7 cellular contexts compared by ENCODE assay signal in the genomic region with DNA sequence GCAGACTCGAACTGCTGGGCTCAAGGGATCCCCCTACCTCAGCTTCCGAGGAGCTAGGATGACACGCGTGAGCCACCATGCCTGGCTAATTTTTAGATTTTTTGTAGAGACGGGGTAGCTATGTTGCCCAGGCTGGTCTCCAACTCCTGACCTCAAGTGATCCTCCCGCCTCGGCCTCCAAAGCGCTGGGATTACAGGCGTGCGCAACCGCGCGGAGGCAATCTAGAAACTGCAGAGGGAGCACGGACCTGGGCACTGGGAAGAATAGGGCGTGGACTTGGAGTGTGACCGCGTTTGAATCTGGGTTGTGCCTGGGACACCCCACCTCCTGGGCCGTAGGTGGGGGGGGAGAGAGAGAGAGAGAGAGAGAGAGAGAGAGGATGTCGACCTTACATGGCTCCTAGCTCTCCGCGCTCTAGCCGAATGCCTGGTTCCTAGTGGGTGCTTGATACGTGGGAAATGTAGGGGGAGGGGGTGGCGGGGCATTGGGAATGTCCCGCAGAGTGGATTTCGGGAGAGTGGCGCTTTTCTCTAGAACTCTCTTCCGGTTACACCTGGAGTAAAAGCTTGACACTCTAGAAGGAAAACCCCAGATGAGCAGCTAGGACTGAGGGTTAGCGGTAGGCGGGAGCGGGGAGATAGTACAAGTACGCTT. TPM values are rescaled to one million over a fixed set of nuclear protein-coding genes. Genes with fewer than 3 reads are reported as not detected.
DNase-seq lines count a peak whose midpoint lies in the region; ATAC-seq and TF ChIP-seq lines count a peak whose summit lies in the region.

No MANE protein-coding gene starts in this region.

- H3K9me3 ChIP-seq in skeletal muscle tissue (ENCODE audit: control insufficient read depth in 3 of 3, low read length in 3 of 3), result no peaks in the 10 kb centered on the region

- H3K9me3 Mint-ChIP-seq in activated CD8-positive, alpha-beta T cell treated with anti-CD3 and anti-CD28 coated beads for 36 hours, result no peaks in the 10 kb centered on the region

- H3K36me3 ChIP-seq in skeletal muscle tissue (ENCODE audit: control insufficient read depth in 3 of 3, insufficient read depth in 3 of 3, low read length in 3 of 3), result peaks cover 0 to 6% (median 6%) of the 10 kb centered on the region in 3 donors

- CTCF ChIA-PET in activated CD8-positive, alpha-beta T cell treated with anti-CD3 and anti-CD28 coated beads for 36 hours (lab: Charles Lee), result interaction anchor here (1.2 to 7.3 kb wide), 5 partner anchors 13 to 158 kb away, joined by 3 to 39 read pairs (median 4); no protein-coding TSS in a partner anchor

- peaks cover 47% of the 10 kb centered on the region for H3K4me1 Mint-ChIP-seq in activated CD8-positive, alpha-beta T cell treated with anti-CD3 and anti-CD28 coated beads for 36 hours (ENCODE audit: low read depth)

- ATAC-seq in GM18907 (IDR thresholded peaks at IDR 0.05; ENCODE audit: unreplicated experiment) (peak; percentile 4), HG02870 (IDR thresholded peaks at IDR 0.05; ENCODE audit: unreplicated experiment) (peak; percentile 6)
- ATAC-seq in activated CD8-positive, alpha-beta T cell treated with anti-CD3 and anti-CD28 coated beads for 36 hours, result peak; percentile 0

- H3K4me1 ChIP-seq in skeletal muscle tissue (ENCODE audit: control insufficient read depth in 3 of 3, insufficient read depth in 3 of 3, low read length in 3 of 3), result peaks cover 28 to 37% (median 33%) of the 10 kb centered on the region in 3 donors

- H3K9ac ChIP-seq in skeletal muscle tissue (ENCODE audit: low read depth in 1 of 3, low read length in 3 of 3), result peak overlapping the region; percentile 86 to 96 (median 90)

- peak overlapping the region; percentile 81 for H3K27ac Mint-ChIP-seq in activated CD8-positive, alpha-beta T cell treated with anti-CD3 and anti-CD28 coated beads for 36 hours

- peak overlapping the region; percentile 98 for H3K27ac ChIP-seq in skeletal muscle tissue (ENCODE audit: low read depth, low read length)

- peak overlapping the region; percentile 76 to 93 (median 78) for H3K4me3 ChIP-seq in skeletal muscle tissue (ENCODE audit: low read length in 3 of 3)

- no peak for TF ChIP-seq CTCF in activated CD8-positive, alpha-beta T cell treated with anti-CD3 and anti-CD28 coated beads for 36 hours (IDR thresholded peaks at IDR 0.05)

- H3K27me3 ChIP-seq in skeletal muscle tissue (ENCODE audit: control insufficient read depth in 3 of 3, insufficient read depth in 3 of 3, low read length in 3 of 3), result no peaks in the 10 kb centered on the region

- H3K4me3 Mint-ChIP-seq in activated CD8-positive, alpha-beta T cell treated with anti-CD3 and anti-CD28 coated beads for 36 hours, result peak overlapping the region; percentile 78

- intact Hi-C loops in activated CD8-positive, alpha-beta T cell treated with anti-CD3 and anti-CD28 coated beads for 36 hours (cut with micrococcal nuclease), result no loop called here

- POLR2A ChIA-PET in activated CD8-positive, alpha-beta T cell treated with anti-CD3 and anti-CD28 coated beads for 36 hours (lab: Charles Lee), result interaction anchor here (0.7 to 3.6 kb wide), 4 partner anchors 9 to 97 kb away, joined by 3 to 19 read pairs (median 4); no protein-coding TSS in a partner anchor

- DNase-seq in activated CD8-positive, alpha-beta T cell treated with anti-CD3 and anti-CD28 coated beads for 36 hours, result no peak
- peak; percentile 24 for DNase-seq in hepatic stellate cell (ENCODE audit: low spot score)
- DNase-seq in NOMO-1 treated with DMSO at 0.1 percent for 48 hours (lab: John Stamatoyannopoulos, UW; ENCODE audit: unreplicated experiment), result no peak
- no peak for DNase-seq in 8988T

- H3K27me3 Mint-ChIP-seq in activated CD8-positive, alpha-beta T cell treated with anti-CD3 and anti-CD28 coated beads for 36 hours, result peaks cover 3% of the 10 kb centered on the region

- peaks cover 15% of the 10 kb centered on the region for H3K36me3 Mint-ChIP-seq in activated CD8-positive, alpha-beta T cell treated with anti-CD3 and anti-CD28 coated beads for 36 hours (ENCODE audit: low read depth)

RNA-seq across cellular contexts. Expression of a gene that starts 1.2 kb away (rescaled TPM):
- total RNA-seq in activated CD8-positive, alpha-beta T cell treated with anti-CD3 and anti-CD28 coated beads for 36 hours, result 10 to 100 TPM; 24.0 to 25.7 TPM
- total RNA-seq in skeletal muscle tissue, result 16.7 TPM
